24 cellular contexts compared by ENCODE assay signal in genomic region chr4:95535180-95535579, GRCh38. TPM values are rescaled to one million over a fixed set of nuclear protein-coding genes. Genes with fewer than 3 reads are reported as not detected.
"Had no signal": no experiment of that assay in that cellular context is flagged by ENCODE, and none has a peak within 500 bp of the region (broad histone marks: within the 10 kb centered on the region; RNA-seq: fewer than 3 reads in every experiment).

No MANE protein-coding gene starts in this region.

- ATAC-seq: esophagus mucosa; heart left ventricle; left lung; lower lobe of right lung; psoas muscle; right lobe of liver; stimulated activated naive B cell treated with anti-CD40 and anti-IgM and Interleukin-4, amounts not matched to agents 10 μg/mL and 1 μg/mL and 100 μg/mL, for 72 hours; stimulated activated naive CD8-positive, alpha-beta T cell treated with anti-CD3 and anti-CD28 coated beads, Interleukin-15, amount 100 ng/mL, for 72 hours had no signal

- H3K9me3 ChIP-seq: colonic mucosa, heart left ventricle, left lung, lower lobe of right lung, psoas muscle, right lobe of liver, spleen, testis had no signal

- DNase-seq: colonic mucosa; effector CD8-positive, alpha-beta T cell; heart left ventricle; islet precursor cell; left lung; lower lobe of right lung; mesenchymal stem cell; naive B cell; occipital lobe; psoas muscle; retina; right lobe of liver; spleen; stimulated activated CD4-positive, alpha-beta T cell treated with anti-CD3 and anti-CD28 coated beads, Interleukin-15, amount 100 ng/mL, for 24 hours; stimulated activated CD4-positive, alpha-beta T cell treated with anti-CD3 and anti-CD28 coated beads, Interleukin-1b, Interleukin-23, amount 100 ng/mL, for 48 hours; stimulated activated CD4-positive, alpha-beta T cell treated with anti-CD3 and anti-CD28 coated beads, Interleukin-4, amount 100 ng/mL, for 24 hours; stimulated activated naive B cell treated with anti-CD40 and anti-IgM and Interleukin-4, amounts not matched to agents 10 μg/mL and 1 μg/mL and 100 μg/mL, for 72 hours; stimulated activated naive CD8-positive, alpha-beta T cell treated with anti-CD3 and anti-CD28 coated beads, Interleukin-15, amount 100 ng/mL, for 72 hours; testis; trophoblast cell had no signal

- H3K27ac ChIP-seq: colonic mucosa, left lung, lower lobe of right lung, parathyroid adenoma, psoas muscle, right lobe of liver, testis had no signal

- H3K9ac ChIP-seq: parathyroid adenoma had no signal

- H2AFZ ChIP-seq: parathyroid adenoma had no signal

- H3K4me1 ChIP-seq: colonic mucosa, left lung, lower lobe of right lung, parathyroid adenoma, psoas muscle, right lobe of liver, spleen, testis had no signal

- H3K36me3 ChIP-seq: colonic mucosa, heart left ventricle, left lung, lower lobe of right lung, right lobe of liver, spleen had no signal

- H3K4me3 Mint-ChIP-seq: naive B cell; nephron; stimulated activated naive B cell treated with anti-CD40 and anti-IgM and Interleukin-4, amounts not matched to agents 10 μg/mL and 1 μg/mL and 100 μg/mL, for 72 hours; stimulated activated naive CD8-positive, alpha-beta T cell treated with anti-CD3 and anti-CD28 coated beads, Interleukin-15, amount 100 ng/mL, for 72 hours had no signal

- H3K4me3 ChIP-seq: colonic mucosa, left lung, lower lobe of right lung, psoas muscle, right lobe of liver, spleen, testis had no signal

- H3K36me3 Mint-ChIP-seq: naive B cell; stimulated activated naive B cell treated with anti-CD40 and anti-IgM and Interleukin-4, amounts not matched to agents 10 μg/mL and 1 μg/mL and 100 μg/mL, for 72 hours had no signal

- H3K27ac Mint-ChIP-seq: naive B cell; nephron; stimulated activated naive B cell treated with anti-CD40 and anti-IgM and Interleukin-4, amounts not matched to agents 10 μg/mL and 1 μg/mL and 100 μg/mL, for 72 hours; stimulated activated naive CD8-positive, alpha-beta T cell treated with anti-CD3 and anti-CD28 coated beads, Interleukin-15, amount 100 ng/mL, for 72 hours had no signal

- H3K79me2 ChIP-seq: parathyroid adenoma had no signal

- H3K27me3 Mint-ChIP-seq: naive B cell; stimulated activated naive B cell treated with anti-CD40 and anti-IgM and Interleukin-4, amounts not matched to agents 10 μg/mL and 1 μg/mL and 100 μg/mL, for 72 hours; stimulated activated naive CD8-positive, alpha-beta T cell treated with anti-CD3 and anti-CD28 coated beads, Interleukin-15, amount 100 ng/mL, for 72 hours had no signal

- H3K27me3 ChIP-seq: colonic mucosa, heart left ventricle, left lung, right lobe of liver, spleen, testis had no signal

- H3K4me1 Mint-ChIP-seq: naive B cell; stimulated activated naive B cell treated with anti-CD40 and anti-IgM and Interleukin-4, amounts not matched to agents 10 μg/mL and 1 μg/mL and 100 μg/mL, for 72 hours; stimulated activated naive CD8-positive, alpha-beta T cell treated with anti-CD3 and anti-CD28 coated beads, Interleukin-15, amount 100 ng/mL, for 72 hours had no signal

- H3K9me3 Mint-ChIP-seq: naive B cell; nephron; stimulated activated naive B cell treated with anti-CD40 and anti-IgM and Interleukin-4, amounts not matched to agents 10 μg/mL and 1 μg/mL and 100 μg/mL, for 72 hours; stimulated activated naive CD8-positive, alpha-beta T cell treated with anti-CD3 and anti-CD28 coated beads, Interleukin-15, amount 100 ng/mL, for 72 hours had no signal

RNA-seq across cellular contexts. Expression of gene UNC5C, which starts 13.6 kb away (rescaled TPM):
- total RNA-seq: dermis microvascular lymphatic vessel endothelial cell had no signal
